14 cellular contexts compared by ENCODE assay signal in genomic region chr12:111440631-111441030, GRCh38. TPM values are rescaled to one million over a fixed set of nuclear protein-coding genes. Genes with fewer than 3 reads are reported as not detected.
DNase-seq lines count a peak whose midpoint lies in the region; ATAC-seq and TF ChIP-seq lines count a peak whose summit lies in the region.
"Had no signal": no experiment of that assay in that cellular context is flagged by ENCODE, and none has a peak within 500 bp of the region (broad histone marks: within the 10 kb centered on the region; RNA-seq: fewer than 3 reads in every experiment).

No MANE protein-coding gene starts in this region.

- no peaks in the 10 kb centered on the region for H3K9me3 Mint-ChIP-seq in CD8-positive, alpha-beta memory T cell
- no peaks in the 10 kb centered on the region for H3K9me3 Mint-ChIP-seq in endodermal cell
- H3K9me3 Mint-ChIP-seq: activated CD4-positive, alpha-beta memory T cell treated with anti-CD3 and anti-CD28 coated beads for 36 hours; stimulated activated naive CD8-positive, alpha-beta T cell treated with anti-CD3 and anti-CD28 coated beads, Interleukin-15, amount 100 ng/mL, for 72 hours had no signal

- peaks cover 91% of the 10 kb centered on the region for H3K4me1 ChIP-seq in CD8-positive, alpha-beta memory T cell (ENCODE audit: insufficient read depth, low read length)
- H3K4me1 ChIP-seq in Panc1 (ENCODE audit: control insufficient read depth, insufficient read depth, low read length) (peaks cover 69% of the 10 kb centered on the region), endodermal cell (ENCODE audit: control insufficient read depth, insufficient read depth, low read length) (no peaks in the 10 kb centered on the region), gastrocnemius medialis (peaks cover 44 to 46% of the 10 kb centered on the region in 2 donors)

- peaks cover 87 to 98% (median 90%) of the 10 kb centered on the region in 3 donors for H3K4me1 Mint-ChIP-seq in CD8-positive, alpha-beta memory T cell
- peaks cover 10% of the 10 kb centered on the region for H3K4me1 Mint-ChIP-seq in endodermal cell

- H3K27ac Mint-ChIP-seq in CD8-positive, alpha-beta memory T cell = peak overlapping the region; percentile 62 to 100 (median 86)
- peak overlapping the region; percentile 14 for H3K27ac Mint-ChIP-seq in endodermal cell

- intact Hi-C loops in Panc1 (cut with micrococcal nuclease; ENCODE audit: unreplicated experiment) = no loop called here
- intact Hi-C loops in gastrocnemius medialis (cut with DNase I; ENCODE audit: low total_unique reads) = no loop called here

- H3K9ac ChIP-seq in endodermal cell (ENCODE audit: extremely low read depth, low read length, poor library complexity, severe bottlenecking) = no peak overlapping the region

- H3K27ac ChIP-seq in CD8-positive, alpha-beta memory T cell (ENCODE audit: low read depth, low read length) = no peak overlapping the region
- H3K27ac ChIP-seq in Panc1 (ENCODE audit: low read length) (peak overlapping the region; percentile 49; the same call in 1 of the 2 replicates), endodermal cell (ENCODE audit: low read depth, low read length) (no peak overlapping the region), gastrocnemius medialis (peak overlapping the region; percentile 51 to 80 (median 70))
- H3K27ac ChIP-seq: psoas muscle had no signal

- CTCF ChIA-PET in CD8-positive, alpha-beta memory T cell (lab: Charles Lee) = interaction anchor here (2.7 to 31.7 kb wide), 3 partner anchors 8 to 38 kb away, joined by 7 to 1032 read pairs (median 218); partner anchors contain the start of gene SH2B3
- CTCF ChIA-PET in Panc1 (lab: Charles Lee) = interaction anchor here (0.6 kb wide), 1 partner anchor 241 kb away, joined by 3 read pairs; no protein-coding TSS in a partner anchor

- peaks cover 0 to 4% of the 10 kb centered on the region in 2 donors for H3K27me3 Mint-ChIP-seq in CD8-positive, alpha-beta memory T cell
- no peaks in the 10 kb centered on the region for H3K27me3 Mint-ChIP-seq in endodermal cell (ENCODE audit: insufficient read depth)
- H3K27me3 Mint-ChIP-seq: activated CD4-positive, alpha-beta memory T cell treated with anti-CD3 and anti-CD28 coated beads for 36 hours; stimulated activated naive CD8-positive, alpha-beta T cell treated with anti-CD3 and anti-CD28 coated beads, Interleukin-15, amount 100 ng/mL, for 72 hours had no signal

- peaks cover 4 to 20% (median 7%) of the 10 kb centered on the region in 3 donors for H3K36me3 Mint-ChIP-seq in CD8-positive, alpha-beta memory T cell
- H3K36me3 Mint-ChIP-seq in endodermal cell (ENCODE audit: low read depth) = peaks cover 41% of the 10 kb centered on the region

- no peak for TF ChIP-seq CTCF in Panc1 (IDR thresholded peaks at IDR 0.05)
- no peak for TF ChIP-seq CTCF in endodermal cell (conservative IDR thresholded peaks at IDR 0.05)
- TF ChIP-seq CTCF in gastrocnemius medialis (IDR thresholded peaks at IDR 0.05 in 4 of 5, conservative IDR thresholded peaks at IDR 0.05 in 1 of 5) = no peak

- POLR2A ChIA-PET in CD8-positive, alpha-beta memory T cell (lab: Charles Lee) = no interaction called here
- POLR2A ChIA-PET in Panc1 (lab: Charles Lee) = no interaction called here

- peak overlapping the region in 2 of 7 donors; percentile 14 to 16 for H3K4me3 Mint-ChIP-seq in CD8-positive, alpha-beta memory T cell
- no peak overlapping the region for H3K4me3 Mint-ChIP-seq in endodermal cell
- H3K4me3 Mint-ChIP-seq: activated CD4-positive, alpha-beta memory T cell treated with anti-CD3 and anti-CD28 coated beads for 36 hours had no signal

- WGBS in endodermal cell (ENCODE audit: insufficient coverage in 1 of 2, insufficient read length in 1 of 2), 2 experiments = 92 to 100% methylated on average over 2 to 3 of the region's 3 CpGs

- TF ChIP-seq POLR2A in gastrocnemius medialis (IDR thresholded peaks at IDR 0.05) = no peak

- in situ Hi-C loops in Panc1 (cut with HindIII; ENCODE audit: low pct_unique_long_range_greater_than_20kb, low sequenced_read_pairs) (no loop called here), gastrocnemius medialis (cut with MboI; ENCODE audit: low sequenced_read_pairs in 4 of 4) (no loop called here)

- DNase-seq in CD8-positive, alpha-beta memory T cell = no peak
- DNase-seq in Panc1 (ENCODE audit: low read depth, low spot score) (no peak), endodermal cell (peak; percentile 45), gastrocnemius medialis (no peak), NCI-H2081 treated with DMSO at 0.1 percent for 48 hours (lab: John Stamatoyannopoulos, UW) (no peak)
- DNase-seq: effector CD4-positive, alpha-beta T cell; MG63; psoas muscle; stimulated activated CD4-positive, alpha-beta T cell treated with anti-CD3 and anti-CD28 coated beads, Interleukin-4, amount 100 ng/mL, for 24 hours; stimulated activated naive CD8-positive, alpha-beta T cell treated with anti-CD3 and anti-CD28 coated beads, Interleukin-15, amount 100 ng/mL, for 72 hours had no signal

- no TSS peak for BruUV-seq in Panc1 (replicated peaks; lab: Mats Ljungman, UMichigan)

- no peaks in the 10 kb centered on the region for H3K36me3 ChIP-seq in CD8-positive, alpha-beta memory T cell (ENCODE audit: insufficient read depth, low read length)
- H3K36me3 ChIP-seq in Panc1 (ENCODE audit: control insufficient read depth, insufficient read depth, low read length) = no peaks in the 10 kb centered on the region
- H3K36me3 ChIP-seq in endodermal cell (ENCODE audit: control insufficient read depth, insufficient read depth, low read length) = peaks cover 9% of the 10 kb centered on the region
- no peaks in the 10 kb centered on the region for H3K36me3 ChIP-seq in gastrocnemius medialis

- H3K4me3 ChIP-seq in CD8-positive, alpha-beta memory T cell (ENCODE audit: low read length) = no peak overlapping the region
- H3K4me3 ChIP-seq in Panc1 (ENCODE audit: low read depth in 2 of 2, low read length in 2 of 2) = no peak overlapping the region
- H3K4me3 ChIP-seq in endodermal cell (ENCODE audit: low read length) = no peak overlapping the region
- H3K4me3 ChIP-seq in gastrocnemius medialis = no peak overlapping the region
- H3K4me3 ChIP-seq: adrenal gland, MG63, psoas muscle had no signal

- no peak for ATAC-seq in Panc1
- no peak for ATAC-seq in gastrocnemius medialis
- ATAC-seq in HG02970 (IDR thresholded peaks at IDR 0.05; ENCODE audit: low FRiP score, unreplicated experiment) = no peak
- ATAC-seq in HG02678 (IDR thresholded peaks at IDR 0.05; ENCODE audit: unreplicated experiment) = no peak
- ATAC-seq: psoas muscle; stimulated activated naive CD8-positive, alpha-beta T cell treated with anti-CD3 and anti-CD28 coated beads, Interleukin-15, amount 100 ng/mL, for 72 hours had no signal

- no peaks in the 10 kb centered on the region for H3K27me3 ChIP-seq in CD8-positive, alpha-beta memory T cell (ENCODE audit: insufficient read depth, low read length, poor library complexity, severe bottlenecking)
- H3K27me3 ChIP-seq in Panc1 (ENCODE audit: control insufficient read depth, insufficient read depth, low read length) = no peaks in the 10 kb centered on the region
- no peaks in the 10 kb centered on the region for H3K27me3 ChIP-seq in endodermal cell (ENCODE audit: control insufficient read depth, insufficient read depth, low read length, poor library complexity, severe bottlenecking)
- no peaks in the 10 kb centered on the region for H3K27me3 ChIP-seq in gastrocnemius medialis
- H3K27me3 ChIP-seq: adrenal gland, MG63 had no signal

- H3K9me3 ChIP-seq in CD8-positive, alpha-beta memory T cell (ENCODE audit: low read length) = no peaks in the 10 kb centered on the region
- no peaks in the 10 kb centered on the region for H3K9me3 ChIP-seq in Panc1 (ENCODE audit: control insufficient read depth, insufficient read depth, low read depth, low read length)
- no peaks in the 10 kb centered on the region for H3K9me3 ChIP-seq in endodermal cell (ENCODE audit: control insufficient read depth, low read length)
- no peaks in the 10 kb centered on the region for H3K9me3 ChIP-seq in gastrocnemius medialis
- H3K9me3 ChIP-seq: adrenal gland, MG63, psoas muscle had no signal

RNA-seq across cellular contexts. Expression of gene SH2B3, which starts 34.9 kb away (rescaled TPM):
- total RNA-seq in CD8-positive, alpha-beta memory T cell = 10 to 100 TPM; 46.8 to 48.9 TPM
- polyA plus RNA-seq in CD8-positive, alpha-beta memory T cell = 11.1 TPM
- 39.6 TPM for total RNA-seq in Panc1 (2021; ENCODE audit: unreplicated experiment)
- 25.5 TPM for polyA plus RNA-seq in Panc1 (2012; ENCODE audit: insufficient read length)
- 1 to 10 TPM; 6.8 to 6.9 TPM for total RNA-seq in endodermal cell
- 6.2 TPM for polyA plus RNA-seq in endodermal cell (2013, experiment 1 of 2)
- 5.0 TPM for polyA plus RNA-seq in endodermal cell (2013, experiment 2 of 2)
- 10 to 100 TPM; 10.4 to 20.0 (median 15.5) TPM for total RNA-seq in gastrocnemius medialis

Comparison
In these comparisons a context has a peak if more than half of its experiments do, and no peak if none do; other contexts are left out.
1. H3K27ac ChIP-seq: peak in Panc1 (single experiment) and gastrocnemius medialis (4 of 4); none in CD8-positive, alpha-beta memory T cell (single experiment) and endodermal cell (single experiment).